Comparison of ENCODE assay signal across 25 cellular contexts in genomic region chr1:156987715-156988114, GRCh38.
"Had no signal": no experiment of that assay in that cellular context is flagged by ENCODE, and none has a peak within 500 bp of the region (broad histone marks: within the 10 kb centered on the region; RNA-seq: fewer than 3 reads in every experiment).

No MANE protein-coding gene starts in this region.

- H3K27ac Mint-ChIP-seq: activated CD4-positive, alpha-beta T cell treated with anti-CD3 and anti-CD28 coated beads, Interleukin-2, amount 10 ng/mL, durations not matched to agents 24 days and 14 days; activated naive CD4-positive, alpha-beta T cell treated with anti-CD3 and anti-CD28 coated beads for 36 hours; T-helper 1 cell treated with Interleukin-12 subunit alpha and Interleukin-12 subunit beta and Interleukin-4 antibody, amounts not matched to agents 30 μg/mL and 1 μg/mL, for 36 hours; T-helper 2 cell treated with Interferon-gamma antibody and Interleukin-4, amounts not matched to agents 5 μg/mL and 100 μg/mL, for 36 hours had no signal

- DNase-seq: activated CD4-positive, alpha-beta T cell treated with anti-CD3 and anti-CD28 coated beads, Interleukin-2, amount 10 ng/mL, durations not matched to agents 24 days and 14 days; activated CD4-positive, alpha-beta T cell treated with anti-CD3 and anti-CD28 coated beads, Interleukin-2, amount 50 U/mL, for 48 hours; activated CD8-positive, alpha-beta memory T cell treated with anti-CD3 and anti-CD28 coated beads, Interleukin-2, amount 50 U/mL, for 4 hours; activated gamma-delta T cell treated with Interleukin-2 at 50 U/mL for 16 hours; activated naive CD4-positive, alpha-beta T cell treated with anti-CD3 and anti-CD28 coated beads for 36 hours; amniotic stem cell; aorta; brain microvascular endothelial cell; central memory CD4-positive, alpha-beta T cell; MG63; MV-4-11; NCI-H1092; NCI-H1436 treated with DMSO at 0.1 percent for 48 hours; NCI-H1694 treated with DMSO at 0.1 percent for 48 hours; NCI-H2029; NCI-H345; NCI-H524 treated with DMSO at 0.1 percent for 48 hours; SHP77; SJCRH30 had no signal

- H3K4me3 ChIP-seq: K562, MG63, SJCRH30, SK-N-MC had no signal

- H3K36me3 Mint-ChIP-seq: activated naive CD4-positive, alpha-beta T cell treated with anti-CD3 and anti-CD28 coated beads, Interleukin-2, amount 50 U/mL, for 72 hours had no signal

- H3K36me3 ChIP-seq: SJCRH30 had no signal

- H3K9me3 Mint-ChIP-seq: activated CD4-positive, alpha-beta T cell treated with anti-CD3 and anti-CD28 coated beads, Interleukin-2, amount 10 ng/mL, durations not matched to agents 24 days and 14 days; activated naive CD4-positive, alpha-beta T cell treated with anti-CD3 and anti-CD28 coated beads for 36 hours; activated naive CD4-positive, alpha-beta T cell treated with anti-CD3 and anti-CD28 coated beads, Interleukin-2, amount 50 U/mL, for 72 hours; T-helper 1 cell treated with Interleukin-12 subunit alpha and Interleukin-12 subunit beta and Interleukin-4 antibody, amounts not matched to agents 30 μg/mL and 1 μg/mL, for 36 hours; T-helper 2 cell treated with Interferon-gamma antibody and Interleukin-4, amounts not matched to agents 5 μg/mL and 100 μg/mL, for 36 hours had no signal

- H3K4me1 ChIP-seq: SJCRH30 had no signal

- H3K27me3 ChIP-seq: brain microvascular endothelial cell, MG63, SJCRH30 had no signal

- H3K4me3 Mint-ChIP-seq: activated CD4-positive, alpha-beta T cell treated with anti-CD3 and anti-CD28 coated beads, Interleukin-2, amount 10 ng/mL, durations not matched to agents 24 days and 14 days; activated naive CD4-positive, alpha-beta T cell treated with anti-CD3 and anti-CD28 coated beads for 36 hours; T-helper 1 cell treated with Interleukin-12 subunit alpha and Interleukin-12 subunit beta and Interleukin-4 antibody, amounts not matched to agents 30 μg/mL and 1 μg/mL, for 36 hours; T-helper 2 cell treated with Interferon-gamma antibody and Interleukin-4, amounts not matched to agents 5 μg/mL and 100 μg/mL, for 36 hours had no signal

- H3K9me3 ChIP-seq: MG63, SJCRH30 had no signal

- ATAC-seq: K562, Panc1 had no signal
